ENCODE assay signal across 8 cellular contexts in the genomic region with DNA sequence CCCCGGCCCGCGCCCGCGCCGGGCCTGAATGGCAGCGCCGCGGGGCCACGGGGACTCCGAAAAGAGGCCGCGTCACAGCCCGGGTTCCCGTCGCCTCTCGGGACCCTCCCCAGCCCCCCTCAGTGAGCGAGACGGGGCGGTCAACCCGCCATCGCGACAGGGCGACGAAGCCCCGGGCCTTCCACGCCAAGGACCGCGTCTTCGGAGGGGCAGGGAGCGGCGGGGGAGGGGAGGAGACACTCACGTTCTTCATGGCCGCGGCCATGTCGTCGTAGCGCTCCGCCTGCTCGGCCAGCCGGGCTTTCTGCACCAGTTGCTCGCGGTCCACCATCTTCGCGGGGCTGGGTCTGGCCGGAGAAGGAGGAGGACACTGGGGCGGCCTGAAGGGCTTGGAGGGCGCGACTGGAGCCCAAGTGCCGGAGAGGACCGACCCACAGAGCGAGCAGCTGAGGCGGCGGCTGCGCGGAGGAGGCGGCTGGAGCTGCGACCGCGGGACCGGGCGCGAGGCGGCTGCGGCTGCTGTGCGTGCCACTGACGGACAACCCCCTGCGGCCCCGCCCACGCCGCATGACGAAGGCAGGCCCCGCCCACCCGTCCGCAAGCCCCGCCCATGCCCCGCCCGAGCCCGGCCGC. TPM values are rescaled to one million over a fixed set of nuclear protein-coding genes. Genes with fewer than 3 reads are reported as not detected.
A peak's percentile ranks its signal among the peaks of the same experiment; 100 is the strongest.
DNase-seq lines count a peak whose midpoint lies in the region; ATAC-seq and TF ChIP-seq lines count a peak whose summit lies in the region.

A gene (minus strand): TSS at position 514 of the 633 bp plus-strand sequence. CDS start 183 bp downstream, at position 331.

- H3K4me3 ChIP-seq in DND-41 (ENCODE audit: low read depth in 1 of 2, low read length in 2 of 2): peak within 1 kb of the TSS; percentile 96 to 100
- H3K4me3 ChIP-seq in neural cell (ENCODE audit: low read length): peak within 1 kb of the TSS; percentile 99
- H3K4me3 ChIP-seq in stomach smooth muscle (ENCODE audit: low read length in 2 of 2): peak within 1 kb of the TSS; percentile 85 to 90

- H4K20me1 ChIP-seq in DND-41 (ENCODE audit: insufficient read depth, low read length) (peaks cover 35% of the 10 kb centered on the region), neural cell (ENCODE audit: insufficient read depth) (peaks cover 17% of the 10 kb centered on the region)

- no peak for TF ChIP-seq RAD21 in neural cell (conservative IDR thresholded peaks at IDR 0.05)

- TF ChIP-seq EP300 in neural cell (conservative IDR thresholded peaks at IDR 0.05; ENCODE audit: poor library complexity, severe bottlenecking): peak; percentile 71

- peaks cover 10% of the 10 kb centered on the region for H3F3A ChIP-seq in neural cell (ENCODE audit: insufficient read depth, low read length, poor library complexity, severe bottlenecking)

- H3K9me2 ChIP-seq in neural cell (ENCODE audit: insufficient read depth, low read length): no peaks in the 10 kb centered on the region

- H3K27ac ChIP-seq in DND-41 (ENCODE audit: low read length) (peak within 1 kb of the TSS; percentile 95), neural cell (ENCODE audit: low read length) (peak within 1 kb of the TSS; percentile 99), stomach smooth muscle (ENCODE audit: low read length) (peak within 1 kb of the TSS; percentile 95)

- peaks cover 40% of the 10 kb centered on the region for H3K36me3 ChIP-seq in DND-41 (ENCODE audit: insufficient read depth, low read length)
- H3K36me3 ChIP-seq in neural cell (ENCODE audit: insufficient read depth, low read length): peaks cover 11% of the 10 kb centered on the region
- H3K36me3 ChIP-seq in stomach smooth muscle (ENCODE audit: control insufficient read depth in 2 of 2, insufficient read depth in 2 of 2, low read length in 2 of 2): no peaks in the 10 kb centered on the region

- peak within 1 kb of the TSS; percentile 98 for H3K9ac ChIP-seq in DND-41 (ENCODE audit: low read depth, low read length)
- peak within 1 kb of the TSS; percentile 100 for H3K9ac ChIP-seq in neural cell (ENCODE audit: low read length)
- H3K9ac ChIP-seq in stomach smooth muscle (ENCODE audit: low read length in 2 of 2): peak within 1 kb of the TSS; percentile 87 to 89

- TF ChIP-seq CTCF in DND-41 (IDR thresholded peaks at IDR 0.05; ENCODE audit: borderline replicate concordance, extremely low read depth, low read length, poor library complexity, severe bottlenecking): peak; percentile 5
- no peak for TF ChIP-seq CTCF in neural cell (IDR thresholded peaks at IDR 0.05; ENCODE audit: poor library complexity, severe bottlenecking)

- H3K9me3 ChIP-seq in DND-41 (ENCODE audit: insufficient read depth, low read length, severe bottlenecking) (no peaks in the 10 kb centered on the region), neural cell (ENCODE audit: low read length) (no peaks in the 10 kb centered on the region), stomach smooth muscle (ENCODE audit: control insufficient read depth in 2 of 2, low read length in 2 of 2) (no peaks in the 10 kb centered on the region)

- H3K4me2 ChIP-seq in DND-41 (ENCODE audit: insufficient read depth, low read length) (peak within 1 kb of the TSS; percentile 75), neural cell (ENCODE audit: low read length) (peak within 1 kb of the TSS; percentile 49)

- H3K4me1 ChIP-seq in DND-41 (ENCODE audit: insufficient read depth, low read length): peaks cover 47% of the 10 kb centered on the region
- H3K4me1 ChIP-seq in stomach smooth muscle (ENCODE audit: control insufficient read depth, insufficient read depth, low read length): peaks cover 16% of the 10 kb centered on the region

- ATAC-seq in DND-41 (ENCODE audit: insufficient read depth, low read depth): peak; percentile 66
- peak; percentile 73 for ATAC-seq in GM21528 (IDR thresholded peaks at IDR 0.05; ENCODE audit: low FRiP score, unreplicated experiment)

- no peaks in the 10 kb centered on the region for H3K27me3 ChIP-seq in DND-41 (ENCODE audit: insufficient read depth, low read length, poor library complexity)
- H3K27me3 ChIP-seq in neural cell (ENCODE audit: insufficient read depth, low read depth, low read length): no peaks in the 10 kb centered on the region
- no peaks in the 10 kb centered on the region for H3K27me3 ChIP-seq in stomach smooth muscle (ENCODE audit: control insufficient read depth in 1 of 2, insufficient read depth in 2 of 2, low read length in 2 of 2)

- DNase-seq in DND-41: no peak
- peak; percentile 52 for DNase-seq in HuH-7.5 (ENCODE audit: low spot score)
- peak; percentile 94 for DNase-seq in RPMI8226
- DNase-seq in activated effector memory CD4-positive, alpha-beta T cell treated with anti-CD3 and anti-CD28 coated beads, Interleukin-2, amount 50 U/mL, for 16 hours: peak; percentile 95
- DNase-seq in fibroblast of the conjunctiva (ENCODE audit: low read depth): peak; percentile 82

- H2AFZ ChIP-seq in DND-41 (ENCODE audit: low read depth, low read length) (peak within 1 kb of the TSS; percentile 97), neural cell (ENCODE audit: low read depth, low read length) (peak within 1 kb of the TSS; percentile 96)

- H3K79me2 ChIP-seq in DND-41 (ENCODE audit: insufficient read depth, low read length) (peaks cover 52% of the 10 kb centered on the region), neural cell (replicated peaks; ENCODE audit: insufficient read depth, low read length) (peaks cover 47% of the 10 kb centered on the region)

TF ChIP-seq in neural cell, 6 proteins besides CTCF, POLR2A, EP300 and RAD21:
- TF ChIP-seq SMC3 (conservative IDR thresholded peaks at IDR 0.05; ENCODE audit: poor library complexity) (peak; percentile 32), TAF1 (IDR thresholded peaks at IDR 0.05; ENCODE audit: low read depth) (peak; percentile 87), POLR2AphosphoS5 (IDR thresholded peaks at IDR 0.05) (peak; percentile 99), MXI1 (conservative IDR thresholded peaks at IDR 0.05; ENCODE audit: poor library complexity, severe bottlenecking) (peak; percentile 93), EZH2 (IDR thresholded peaks at IDR 0.05; ENCODE audit: borderline replicate concordance, insufficient read depth, low read length, poor library complexity, severe bottlenecking) (no peak)
- TF ChIP-seq, protein P1, sequence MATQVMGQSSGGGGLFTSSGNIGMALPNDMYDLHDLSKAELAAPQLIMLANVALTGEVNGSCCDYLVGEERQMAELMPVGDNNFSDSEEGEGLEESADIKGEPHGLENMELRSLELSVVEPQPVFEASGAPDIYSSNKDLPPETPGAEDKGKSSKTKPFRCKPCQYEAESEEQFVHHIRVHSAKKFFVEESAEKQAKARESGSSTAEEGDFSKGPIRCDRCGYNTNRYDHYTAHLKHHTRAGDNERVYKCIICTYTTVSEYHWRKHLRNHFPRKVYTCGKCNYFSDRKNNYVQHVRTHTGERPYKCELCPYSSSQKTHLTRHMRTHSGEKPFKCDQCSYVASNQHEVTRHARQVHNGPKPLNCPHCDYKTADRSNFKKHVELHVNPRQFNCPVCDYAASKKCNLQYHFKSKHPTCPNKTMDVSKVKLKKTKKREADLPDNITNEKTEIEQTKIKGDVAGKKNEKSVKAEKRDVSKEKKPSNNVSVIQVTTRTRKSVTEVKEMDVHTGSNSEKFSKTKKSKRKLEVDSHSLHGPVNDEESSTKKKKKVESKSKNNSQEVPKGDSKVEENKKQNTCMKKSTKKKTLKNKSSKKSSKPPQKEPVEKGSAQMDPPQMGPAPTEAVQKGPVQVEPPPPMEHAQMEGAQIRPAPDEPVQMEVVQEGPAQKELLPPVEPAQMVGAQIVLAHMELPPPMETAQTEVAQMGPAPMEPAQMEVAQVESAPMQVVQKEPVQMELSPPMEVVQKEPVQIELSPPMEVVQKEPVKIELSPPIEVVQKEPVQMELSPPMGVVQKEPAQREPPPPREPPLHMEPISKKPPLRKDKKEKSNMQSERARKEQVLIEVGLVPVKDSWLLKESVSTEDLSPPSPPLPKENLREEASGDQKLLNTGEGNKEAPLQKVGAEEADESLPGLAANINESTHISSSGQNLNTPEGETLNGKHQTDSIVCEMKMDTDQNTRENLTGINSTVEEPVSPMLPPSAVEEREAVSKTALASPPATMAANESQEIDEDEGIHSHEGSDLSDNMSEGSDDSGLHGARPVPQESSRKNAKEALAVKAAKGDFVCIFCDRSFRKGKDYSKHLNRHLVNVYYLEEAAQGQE (IDR thresholded peaks at IDR 0.05; ENCODE audit: borderline replicate concordance): peak; percentile 97

RNA-seq across cellular contexts. Expression of the gene that starts here (rescaled TPM):
- 276 and 284 TPM in 2 replicates for polyA plus RNA-seq in neural cell
- 511 and 557 TPM in 2 replicates for polyA minus RNA-seq in neural cell
